Comparison of ENCODE assay signal across 8 cellular contexts in genomic region chrX:40734956-40735317, GRCh38. TPM values are rescaled to one million over a fixed set of nuclear protein-coding genes. Genes with fewer than 3 reads are reported as not detected.
DNase-seq lines count a peak whose midpoint lies in the region; ATAC-seq and TF ChIP-seq lines count a peak whose summit lies in the region.

No MANE protein-coding gene starts in this region.

- peak overlapping the region; percentile 86 for H2AFZ ChIP-seq in parathyroid adenoma

- peaks cover 24% of the 10 kb centered on the region for H3K79me2 ChIP-seq in parathyroid adenoma

- H3K4me1 Mint-ChIP-seq in activated CD8-positive, alpha-beta T cell treated with anti-CD3 and anti-CD28 coated beads, Interleukin-2, amount 10 ng/mL, durations not matched to agents 7 days and 5 days (ENCODE audit: low read depth): peaks cover 47% of the 10 kb centered on the region

- H3K4me3 ChIP-seq in GM08714 (ENCODE audit: low read length) (peak overlapping the region; percentile 96), HUES48 (ENCODE audit: low read depth, low read length) (peak overlapping the region; percentile 72), parathyroid adenoma (ENCODE audit: low read depth, low read length) (peak overlapping the region; percentile 68)

- H3K4me1 ChIP-seq in HUES48 (ENCODE audit: control insufficient read depth, insufficient read depth, low read length): peaks cover 4% of the 10 kb centered on the region; the same call in 1 of the 2 replicates
- H3K4me1 ChIP-seq in foreskin keratinocyte: no peaks in the 10 kb centered on the region
- peaks cover 3% of the 10 kb centered on the region for H3K4me1 ChIP-seq in parathyroid adenoma

- POLR2A ChIA-PET in activated CD8-positive, alpha-beta T cell treated with anti-CD3 and anti-CD28 coated beads, Interleukin-2, amount 10 ng/mL, durations not matched to agents 7 days and 5 days (lab: Charles Lee): interaction anchor here (0.6 to 2.6 kb wide), 7 partner anchors 11 to 402 kb away, joined by 3 to 12 read pairs (median 3); partner anchors contain the start of gene USP9X

- H3K4me3 Mint-ChIP-seq in activated CD8-positive, alpha-beta T cell treated with anti-CD3 and anti-CD28 coated beads, Interleukin-2, amount 10 ng/mL, durations not matched to agents 7 days and 5 days: peak overlapping the region; percentile 86

- H3K27ac ChIP-seq in HUES48 (ENCODE audit: low read depth, low read length) (peak overlapping the region; percentile 94), foreskin keratinocyte (peak overlapping the region; percentile 86), parathyroid adenoma (peak overlapping the region; percentile 95)

- H3K9me3 ChIP-seq in HUES48 (ENCODE audit: control insufficient read depth, insufficient read depth, low read length) (peaks cover 3% of the 10 kb centered on the region; the same call in 1 of the 2 replicates), parathyroid adenoma (ENCODE audit: control insufficient read depth, low read length) (no peaks in the 10 kb centered on the region)

- H3K36me3 ChIP-seq in HUES48 (ENCODE audit: control insufficient read depth, insufficient read depth, low read length): peaks cover 3% of the 10 kb centered on the region; the same call in 1 of the 2 replicates
- H3K36me3 ChIP-seq in parathyroid adenoma (ENCODE audit: control insufficient read depth, insufficient read depth, low read length): no peaks in the 10 kb centered on the region

- no peaks in the 10 kb centered on the region for H3K9me3 Mint-ChIP-seq in activated CD8-positive, alpha-beta T cell treated with anti-CD3 and anti-CD28 coated beads, Interleukin-2, amount 10 ng/mL, durations not matched to agents 7 days and 5 days (ENCODE audit: insufficient read depth)

- peak overlapping the region; percentile 62 for H3K4me2 ChIP-seq in parathyroid adenoma (ENCODE audit: low read length)

- H3K27me3 Mint-ChIP-seq in activated CD8-positive, alpha-beta T cell treated with anti-CD3 and anti-CD28 coated beads, Interleukin-2, amount 10 ng/mL, durations not matched to agents 7 days and 5 days (ENCODE audit: low read depth): no peaks in the 10 kb centered on the region

- peak overlapping the region; percentile 51 for H3K9ac ChIP-seq in HUES48 (ENCODE audit: low read depth, low read length)
- H3K9ac ChIP-seq in parathyroid adenoma: peak overlapping the region; percentile 42

- peak; percentile 50 for DNase-seq in activated CD8-positive, alpha-beta T cell treated with anti-CD3 and anti-CD28 coated beads, Interleukin-2, amount 10 ng/mL, durations not matched to agents 7 days and 5 days
- DNase-seq in foreskin keratinocyte (no peak), SHP77 treated with DMSO at 0.1 percent for 48 hours (lab: John Stamatoyannopoulos, UW) (no peak)

- no peak for ATAC-seq in activated CD8-positive, alpha-beta T cell treated with anti-CD3 and anti-CD28 coated beads, Interleukin-2, amount 10 ng/mL, durations not matched to agents 7 days and 5 days
- ATAC-seq in foreskin keratinocyte: peak; percentile 4
- no peak for ATAC-seq in HG03280 (IDR thresholded peaks at IDR 0.05; ENCODE audit: unreplicated experiment)
- ATAC-seq in GM19397 (IDR thresholded peaks at IDR 0.05; ENCODE audit: unreplicated experiment): no peak

- TF ChIP-seq CTCF in foreskin keratinocyte (conservative IDR thresholded peaks at IDR 0.05) (no peak), parathyroid adenoma (IDR thresholded peaks at IDR 0.05) (no peak)

- H3K27me3 ChIP-seq in HUES48 (ENCODE audit: control insufficient read depth, insufficient read depth, low read length) (no peaks in the 10 kb centered on the region), foreskin keratinocyte (no peaks in the 10 kb centered on the region), parathyroid adenoma (ENCODE audit: control insufficient read depth, insufficient read depth, low read length) (no peaks in the 10 kb centered on the region)

- CTCF ChIA-PET in activated CD8-positive, alpha-beta T cell treated with anti-CD3 and anti-CD28 coated beads, Interleukin-2, amount 10 ng/mL, durations not matched to agents 7 days and 5 days (lab: Charles Lee): interaction anchor here (1.0 to 2.0 kb wide), 4 partner anchors 59 to 380 kb away, joined by 3 to 6 read pairs (median 4); partner anchors contain the start of gene CXorf38

- H3K27ac Mint-ChIP-seq in activated CD8-positive, alpha-beta T cell treated with anti-CD3 and anti-CD28 coated beads, Interleukin-2, amount 10 ng/mL, durations not matched to agents 7 days and 5 days: peak overlapping the region; percentile 88

- peaks cover 12% of the 10 kb centered on the region for H3K36me3 Mint-ChIP-seq in activated CD8-positive, alpha-beta T cell treated with anti-CD3 and anti-CD28 coated beads, Interleukin-2, amount 10 ng/mL, durations not matched to agents 7 days and 5 days (ENCODE audit: low read depth)

RNA-seq across cellular contexts. Expression of gene MED14, which starts 0.4 kb away (rescaled TPM):
- total RNA-seq in activated CD8-positive, alpha-beta T cell treated with anti-CD3 and anti-CD28 coated beads, Interleukin-2, amount 10 ng/mL, durations not matched to agents 7 days and 5 days: 10 to 100 TPM; 40.8 to 41.3 TPM
- 20.5 and 20.6 TPM in 2 replicates for total RNA-seq in foreskin keratinocyte
- polyA plus RNA-seq in foreskin keratinocyte: 7.0 and 7.6 TPM in 2 replicates
